ENCODE assay signal across 24 cellular contexts in the genomic region with DNA sequence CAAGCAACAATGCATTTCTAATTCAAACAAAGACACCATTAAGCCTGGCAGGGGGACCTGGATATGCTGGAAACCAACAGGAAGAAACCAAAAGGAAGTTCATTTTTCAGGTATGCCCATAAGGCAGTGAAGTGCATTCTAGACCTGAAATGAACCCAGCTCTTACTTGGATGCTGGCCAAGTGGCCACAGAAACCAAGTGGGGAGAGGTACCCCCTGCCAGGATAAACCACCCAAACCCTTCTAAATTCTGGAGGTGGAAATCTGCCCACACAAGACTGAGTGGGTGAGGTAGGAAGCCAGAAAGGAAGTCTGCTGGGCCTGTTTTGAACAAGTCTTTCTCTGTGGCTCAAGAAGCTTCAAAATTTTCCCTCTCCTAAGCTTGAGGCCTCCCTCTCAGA. TPM values are rescaled to one million over a fixed set of nuclear protein-coding genes. Genes with fewer than 3 reads are reported as not detected.
"Had no signal": no experiment of that assay in that cellular context is flagged by ENCODE, and none has a peak within 500 bp of the region (broad histone marks: within the 10 kb centered on the region; RNA-seq: fewer than 3 reads in every experiment).

No MANE protein-coding gene starts in this region.

- H3K27ac Mint-ChIP-seq: activated CD4-positive, alpha-beta memory T cell treated with anti-CD3 and anti-CD28 coated beads for 36 hours; activated CD4-positive, alpha-beta T cell treated with anti-CD3 and anti-CD28 coated beads, Interleukin-2, amount 10 ng/mL, durations not matched to agents 24 days and 14 days; activated naive CD4-positive, alpha-beta T cell treated with anti-CD3 and anti-CD28 coated beads for 36 hours; activated naive CD8-positive, alpha-beta T cell; activated T-helper 17 cell treated with anti-CD3 and anti-CD28 coated beads, Interleukin-2, amount 50 U/mL, for 72 hours; T-helper 17 cell; WTC11 had no signal

- H3K9me3 Mint-ChIP-seq: activated CD4-positive, alpha-beta memory T cell treated with anti-CD3 and anti-CD28 coated beads for 36 hours; activated CD4-positive, alpha-beta T cell treated with anti-CD3 and anti-CD28 coated beads, Interleukin-2, amount 10 ng/mL, durations not matched to agents 24 days and 14 days; activated naive CD4-positive, alpha-beta T cell treated with anti-CD3 and anti-CD28 coated beads for 36 hours; activated T-helper 17 cell treated with anti-CD3 and anti-CD28 coated beads, Interleukin-2, amount 50 U/mL, for 72 hours had no signal

- H3K36me3 ChIP-seq: brain microvascular endothelial cell, cardiac muscle cell, MG63 had no signal

- H3K4me3 Mint-ChIP-seq: activated CD4-positive, alpha-beta memory T cell treated with anti-CD3 and anti-CD28 coated beads for 36 hours; activated CD4-positive, alpha-beta T cell treated with anti-CD3 and anti-CD28 coated beads, Interleukin-2, amount 10 ng/mL, durations not matched to agents 24 days and 14 days; activated naive CD4-positive, alpha-beta T cell treated with anti-CD3 and anti-CD28 coated beads for 36 hours; activated naive CD8-positive, alpha-beta T cell; activated T-helper 17 cell treated with anti-CD3 and anti-CD28 coated beads, Interleukin-2, amount 50 U/mL, for 72 hours; T-helper 17 cell; WTC11 had no signal

- H3K4me2 ChIP-seq: PC-9 had no signal

- H3K27me3 Mint-ChIP-seq: activated CD4-positive, alpha-beta T cell treated with anti-CD3 and anti-CD28 coated beads, Interleukin-2, amount 10 ng/mL, durations not matched to agents 24 days and 14 days; activated naive CD8-positive, alpha-beta T cell had no signal

- H3K9me3 ChIP-seq: MG63 had no signal

- H3K27ac ChIP-seq: brain microvascular endothelial cell, cardiac muscle cell, PC-9 had no signal

- H3K4me3 ChIP-seq: cardiac muscle cell, MG63, PC-9 had no signal

- H3K27me3 ChIP-seq: brain microvascular endothelial cell, cardiac muscle cell had no signal

- H3K4me1 Mint-ChIP-seq: activated CD4-positive, alpha-beta T cell treated with anti-CD3 and anti-CD28 coated beads, Interleukin-2, amount 10 ng/mL, durations not matched to agents 24 days and 14 days; activated T-helper 17 cell treated with anti-CD3 and anti-CD28 coated beads, Interleukin-2, amount 50 U/mL, for 72 hours; T-helper 17 cell; WTC11 had no signal

- H2AFZ ChIP-seq: PC-9 had no signal

- DNase-seq: activated CD4-positive, alpha-beta memory T cell treated with anti-CD3 and anti-CD28 coated beads for 36 hours; activated CD4-positive, alpha-beta T cell treated with anti-CD3 and anti-CD28 coated beads for 1 hour; activated CD4-positive, alpha-beta T cell treated with anti-CD3 and anti-CD28 coated beads, Interleukin-2, amount 10 ng/mL, durations not matched to agents 24 days and 14 days; activated CD8-positive, alpha-beta memory T cell treated with anti-CD3 and anti-CD28 coated beads for 24 hours; activated gamma-delta T cell; activated naive CD4-positive, alpha-beta T cell treated with anti-CD3 and anti-CD28 coated beads for 36 hours; activated T-cell treated with anti-CD3 and anti-CD28 coated beads, Interleukin-2, amount 50 U/mL, for 48 hours; amygdala; brain microvascular endothelial cell; MG63; NCI-H1105 treated with DMSO at 0.1 percent for 48 hours; NCI-H146; NCI-H187 treated with DMSO at 0.1 percent for 48 hours; NCI-H2081 treated with DMSO at 0.1 percent for 48 hours; NCI-H446; NCI-H524; PC-9; SIG-M5; T-helper 17 cell; T-helper 9 cell had no signal

- ATAC-seq: activated T-helper 17 cell treated with anti-CD3 and anti-CD28 coated beads, Interleukin-2, amount 50 U/mL, for 72 hours; T-helper 17 cell; WTC11 had no signal

- H3K36me3 Mint-ChIP-seq: activated CD4-positive, alpha-beta memory T cell treated with anti-CD3 and anti-CD28 coated beads for 36 hours; activated naive CD8-positive, alpha-beta T cell; WTC11 had no signal

RNA-seq across cellular contexts. Expression of a gene that starts 2.6 kb away (rescaled TPM):
- total RNA-seq: activated CD4-positive, alpha-beta memory T cell treated with anti-CD3 and anti-CD28 coated beads for 36 hours; activated CD4-positive, alpha-beta T cell treated with anti-CD3 and anti-CD28 coated beads, Interleukin-2, amount 10 ng/mL, durations not matched to agents 24 days and 14 days; activated naive CD4-positive, alpha-beta T cell treated with anti-CD3 and anti-CD28 coated beads for 36 hours; activated T-helper 17 cell treated with anti-CD3 and anti-CD28 coated beads, Interleukin-2, amount 50 U/mL, for 72 hours; cardiac muscle cell; PC-9; T-helper 17 cell; WTC11 had no signal
- polyA plus RNA-seq: cardiac muscle cell had no signal

RNA-seq across cellular contexts. Expression of a gene that starts 19.0 kb away (rescaled TPM):
- total RNA-seq: activated CD4-positive, alpha-beta memory T cell treated with anti-CD3 and anti-CD28 coated beads for 36 hours; activated CD4-positive, alpha-beta T cell treated with anti-CD3 and anti-CD28 coated beads, Interleukin-2, amount 10 ng/mL, durations not matched to agents 24 days and 14 days; activated naive CD4-positive, alpha-beta T cell treated with anti-CD3 and anti-CD28 coated beads for 36 hours; activated T-helper 17 cell treated with anti-CD3 and anti-CD28 coated beads, Interleukin-2, amount 50 U/mL, for 72 hours; cardiac muscle cell; PC-9; WTC11 had no signal
- polyA plus RNA-seq: cardiac muscle cell had no signal
